ENCODE assay signal across 10 cellular contexts in genomic region chr4:102586644-102587021, GRCh38.
DNase-seq lines count a peak whose midpoint lies in the region; ATAC-seq and TF ChIP-seq lines count a peak whose summit lies in the region.
"Had no signal": no experiment of that assay in that cellular context is flagged by ENCODE, and none has a peak within 500 bp of the region (broad histone marks: within the 10 kb centered on the region; RNA-seq: fewer than 3 reads in every experiment).

No MANE protein-coding gene starts in this region.

- H3K27ac Mint-ChIP-seq in CD4-positive, alpha-beta memory T cell: peak overlapping the region; percentile 72 to 96 (median 85)
- peak overlapping the region; percentile 90 for H3K27ac Mint-ChIP-seq in activated naive CD8-positive, alpha-beta T cell

- peaks cover 63 to 79% of the 10 kb centered on the region in 2 donors for H3K36me3 Mint-ChIP-seq in CD4-positive, alpha-beta memory T cell
- H3K36me3 Mint-ChIP-seq in activated naive CD8-positive, alpha-beta T cell: peaks cover 55% of the 10 kb centered on the region

- TF ChIP-seq POLR2A in lower leg skin (IDR thresholded peaks at IDR 0.05): no peak

- no peaks in the 10 kb centered on the region for H3K9me3 ChIP-seq in CD4-positive, alpha-beta memory T cell (ENCODE audit: control insufficient read depth in 1 of 2, low read length in 2 of 2)

- H3K36me3 ChIP-seq in CD4-positive, alpha-beta memory T cell (ENCODE audit: insufficient read depth, low read length): peaks cover 8% of the 10 kb centered on the region

- peaks cover 60 to 88% (median 72%) of the 10 kb centered on the region in 4 donors for H3K4me1 Mint-ChIP-seq in CD4-positive, alpha-beta memory T cell
- H3K4me1 Mint-ChIP-seq in activated naive CD8-positive, alpha-beta T cell (ENCODE audit: low read depth): peaks cover 92% of the 10 kb centered on the region

- peaks cover 73% of the 10 kb centered on the region for H3K4me1 ChIP-seq in CD4-positive, alpha-beta memory T cell (ENCODE audit: insufficient read depth, low read length)

- DNase-seq in CD4-positive, alpha-beta memory T cell: peak; percentile 26 to 57 (median 39)
- DNase-seq in retina (no peak), lower leg skin (ENCODE audit: low spot score in 2 of 2) (no peak), DMS79 treated with DMSO at 0.1 percent for 48 hours (lab: John Stamatoyannopoulos, UW) (no peak), NCI-H345 treated with DMSO at 0.1 percent for 48 hours (lab: John Stamatoyannopoulos, UW; ENCODE audit: unreplicated experiment) (no peak)
- DNase-seq: AML-193, NCI-H1417 treated with DMSO at 0.1 percent for 48 hours had no signal

- POLR2A ChIA-PET in CD4-positive, alpha-beta memory T cell (lab: Charles Lee; ENCODE audit: partially characterized antibody): interaction anchor here (1.0 to 6.9 kb wide), 6 partner anchors 11 to 86 kb away, joined by 3 to 54 read pairs (median 4); no protein-coding TSS in a partner anchor

- peaks cover 0 to 7% (median 0%) of the 10 kb centered on the region in 8 donors for H3K9me3 Mint-ChIP-seq in CD4-positive, alpha-beta memory T cell
- H3K9me3 Mint-ChIP-seq in activated naive CD8-positive, alpha-beta T cell (ENCODE audit: low read depth): peaks cover 3% of the 10 kb centered on the region

- no peak overlapping the region for H3K4me3 ChIP-seq in CD4-positive, alpha-beta memory T cell (ENCODE audit: low read length in 2 of 2)
- H3K4me3 ChIP-seq in lower leg skin (ENCODE audit: low read depth, poor library complexity, severe bottlenecking): no peak overlapping the region

- H3K27ac ChIP-seq in CD4-positive, alpha-beta memory T cell (ENCODE audit: low read depth, low read length): peak overlapping the region; percentile 25

- intact Hi-C loops in CD4-positive, alpha-beta memory T cell (cut with micrococcal nuclease): no loop called here
- intact Hi-C loops in lower leg skin (cut with DNase I; ENCODE audit: low total_unique reads): no loop called here

- ATAC-seq in GM21381 (IDR thresholded peaks at IDR 0.05; ENCODE audit: unreplicated experiment) (peak; percentile 41), HG03571 (IDR thresholded peaks at IDR 0.05; ENCODE audit: unreplicated experiment) (peak; percentile 40)

- CTCF ChIA-PET in CD4-positive, alpha-beta memory T cell (lab: Charles Lee; ENCODE audit: partially characterized antibody): interaction anchor here (0.7 to 1.9 kb wide), 5 partner anchors 12 to 138 kb away, joined by 3 to 7 read pairs (median 4); no protein-coding TSS in a partner anchor

- H3K27me3 Mint-ChIP-seq in CD4-positive, alpha-beta memory T cell: no peaks in the 10 kb centered on the region
- H3K27me3 Mint-ChIP-seq in activated naive CD8-positive, alpha-beta T cell: no peaks in the 10 kb centered on the region

- no peaks in the 10 kb centered on the region for H3K27me3 ChIP-seq in CD4-positive, alpha-beta memory T cell (ENCODE audit: insufficient read depth, low read length)

- no peak for TF ChIP-seq CTCF in lower leg skin (IDR thresholded peaks at IDR 0.05)

- peak overlapping the region in 7 of 8 donors; percentile 53 to 81 (median 71) for H3K4me3 Mint-ChIP-seq in CD4-positive, alpha-beta memory T cell
- H3K4me3 Mint-ChIP-seq in activated naive CD8-positive, alpha-beta T cell: peak overlapping the region; percentile 44

- 82 to 94% methylated on average over 4 of the region's 4 CpGs for WGBS in lower leg skin, 2 donors

Comparison
In these comparisons a context has a peak if more than half of its experiments do, and no peak if none do; other contexts are left out.
1. DNase-seq: peak in CD4-positive, alpha-beta memory T cell (5 of 5); none in retina (single experiment), lower leg skin (0 of 2), DMS79 treated with DMSO at 0.1 percent for 48 hours (single experiment) and NCI-H345 treated with DMSO at 0.1 percent for 48 hours (single experiment).